In the genomic region with DNA sequence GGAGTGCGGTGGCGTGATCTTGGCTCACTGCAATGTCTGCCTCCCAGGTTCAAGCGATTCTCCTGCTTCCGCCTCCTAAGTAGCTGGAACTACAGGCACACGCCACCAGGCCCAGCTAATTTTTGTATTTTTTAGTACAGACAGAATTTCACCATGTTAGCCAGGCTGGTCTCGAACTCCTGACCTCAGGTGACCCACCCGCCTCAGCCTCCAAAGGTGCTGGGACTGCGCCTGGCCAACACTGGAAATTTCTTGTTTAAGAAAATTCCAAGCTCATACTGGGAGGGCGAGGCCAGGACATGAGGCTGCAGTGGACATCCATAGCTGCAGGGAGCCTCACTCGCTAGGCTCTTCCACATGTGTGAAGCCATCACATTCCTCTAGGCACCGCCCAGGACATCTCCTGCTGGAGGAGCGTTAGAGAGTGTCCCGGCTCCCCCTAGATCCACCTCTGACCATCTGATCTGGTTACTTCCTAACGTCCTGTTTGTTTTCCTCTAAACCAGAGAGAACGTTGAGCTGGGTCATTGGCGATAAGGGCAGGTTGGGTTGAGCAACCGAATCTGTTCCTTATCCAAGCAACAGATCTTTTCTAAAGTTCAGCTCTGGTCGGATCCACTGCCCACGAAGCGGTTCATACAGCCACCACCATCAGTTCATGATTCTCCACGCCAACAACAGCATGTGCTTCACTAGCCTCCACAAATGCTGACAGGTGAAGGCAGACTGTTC, we compare ENCODE assay signal across 1 cellular context.
TF ChIP-seq lines count a peak whose summit lies in the region.

No MANE protein-coding gene starts in this region.

TF ChIP-seq in K562, 482 proteins besides CTCF, POLR2A, EP300 and RAD21 (continued from another document and continues in another):
- TF ChIP-seq, protein P1, sequence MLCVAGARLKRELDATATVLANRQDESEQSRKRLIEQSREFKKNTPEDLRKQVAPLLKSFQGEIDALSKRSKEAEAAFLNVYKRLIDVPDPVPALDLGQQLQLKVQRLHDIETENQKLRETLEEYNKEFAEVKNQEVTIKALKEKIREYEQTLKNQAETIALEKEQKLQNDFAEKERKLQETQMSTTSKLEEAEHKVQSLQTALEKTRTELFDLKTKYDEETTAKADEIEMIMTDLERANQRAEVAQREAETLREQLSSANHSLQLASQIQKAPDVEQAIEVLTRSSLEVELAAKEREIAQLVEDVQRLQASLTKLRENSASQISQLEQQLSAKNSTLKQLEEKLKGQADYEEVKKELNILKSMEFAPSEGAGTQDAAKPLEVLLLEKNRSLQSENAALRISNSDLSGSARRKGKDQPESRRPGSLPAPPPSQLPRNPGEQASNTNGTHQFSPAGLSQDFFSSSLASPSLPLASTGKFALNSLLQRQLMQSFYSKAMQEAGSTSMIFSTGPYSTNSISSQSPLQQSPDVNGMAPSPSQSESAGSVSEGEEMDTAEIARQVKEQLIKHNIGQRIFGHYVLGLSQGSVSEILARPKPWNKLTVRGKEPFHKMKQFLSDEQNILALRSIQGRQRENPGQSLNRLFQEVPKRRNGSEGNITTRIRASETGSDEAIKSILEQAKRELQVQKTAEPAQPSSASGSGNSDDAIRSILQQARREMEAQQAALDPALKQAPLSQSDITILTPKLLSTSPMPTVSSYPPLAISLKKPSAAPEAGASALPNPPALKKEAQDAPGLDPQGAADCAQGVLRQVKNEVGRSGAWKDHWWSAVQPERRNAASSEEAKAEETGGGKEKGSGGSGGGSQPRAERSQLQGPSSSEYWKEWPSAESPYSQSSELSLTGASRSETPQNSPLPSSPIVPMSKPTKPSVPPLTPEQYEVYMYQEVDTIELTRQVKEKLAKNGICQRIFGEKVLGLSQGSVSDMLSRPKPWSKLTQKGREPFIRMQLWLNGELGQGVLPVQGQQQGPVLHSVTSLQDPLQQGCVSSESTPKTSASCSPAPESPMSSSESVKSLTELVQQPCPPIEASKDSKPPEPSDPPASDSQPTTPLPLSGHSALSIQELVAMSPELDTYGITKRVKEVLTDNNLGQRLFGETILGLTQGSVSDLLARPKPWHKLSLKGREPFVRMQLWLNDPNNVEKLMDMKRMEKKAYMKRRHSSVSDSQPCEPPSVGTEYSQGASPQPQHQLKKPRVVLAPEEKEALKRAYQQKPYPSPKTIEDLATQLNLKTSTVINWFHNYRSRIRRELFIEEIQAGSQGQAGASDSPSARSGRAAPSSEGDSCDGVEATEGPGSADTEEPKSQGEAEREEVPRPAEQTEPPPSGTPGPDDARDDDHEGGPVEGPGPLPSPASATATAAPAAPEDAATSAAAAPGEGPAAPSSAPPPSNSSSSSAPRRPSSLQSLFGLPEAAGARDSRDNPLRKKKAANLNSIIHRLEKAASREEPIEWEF (CRISPR knock-in tag; IDR thresholded peaks at IDR 0.05), result no peak
- peak; percentile 87 for TF ChIP-seq CBFA2T2 (conservative IDR thresholded peaks at IDR 0.05)
- no peak for TF ChIP-seq BCLAF1 (IDR thresholded peaks at IDR 0.05; ENCODE audit: borderline replicate concordance in 1 of 2, control insufficient read depth in 1 of 2, low read depth in 2 of 2, low read length in 1 of 2)
- peak; percentile 54; the same call in 1 of the 2 replicates for TF ChIP-seq MYNN (IDR thresholded peaks at IDR 0.05)
- no peak for TF ChIP-seq MYNN (CRISPR knock-in tag; IDR thresholded peaks at IDR 0.05)
- TF ChIP-seq CBX2 (IDR thresholded peaks at IDR 0.05; ENCODE audit: insufficient read depth, low read length, poor library complexity, severe bottlenecking), result no peak
- TF ChIP-seq ZNF232 (CRISPR knock-in tag; IDR thresholded peaks at IDR 0.05), result no peak
- no peak for TF ChIP-seq ZBTB17 (CRISPR knock-in tag; IDR thresholded peaks at IDR 0.05)
- no peak for TF ChIP-seq BMI1 (IDR thresholded peaks at IDR 0.05; ENCODE audit: low read length)
- peak; percentile 33; the same call in 1 of the 2 replicates for TF ChIP-seq HES1 (IDR thresholded peaks at IDR 0.05; ENCODE audit: low read depth)
- no peak; the same call in 1 of the 2 replicates for TF ChIP-seq ZNF263 (CRISPR knock-in tag; IDR thresholded peaks at IDR 0.05; ENCODE audit: borderline replicate concordance)
- no peak for TF ChIP-seq SAFB (IDR thresholded peaks at IDR 0.05; ENCODE audit: borderline replicate concordance, low read depth, low read length)
- TF ChIP-seq HDAC2 (IDR thresholded peaks at IDR 0.05), result peak; percentile 76; the same call in 1 of the 2 replicates
- no peak for TF ChIP-seq ZBTB1 (CRISPR knock-in tag; IDR thresholded peaks at IDR 0.05; ENCODE audit: borderline replicate concordance, low read depth)
- TF ChIP-seq BACH1 (tag; IDR thresholded peaks at IDR 0.05), result no peak
- TF ChIP-seq ETV6 (IDR thresholded peaks at IDR 0.05; ENCODE audit: borderline replicate concordance in 1 of 2, low read depth in 2 of 2, low read length in 1 of 2), result peak; percentile 70 to 94; a peak in 3 of 4 replicates
- no peak for TF ChIP-seq ETV6 (CRISPR knock-in tag; IDR thresholded peaks at IDR 0.05; ENCODE audit: borderline replicate concordance)
- no peak for TF ChIP-seq CHD7 (IDR thresholded peaks at IDR 0.05; ENCODE audit: low read depth, low read length)
- no peak for TF ChIP-seq STAT6 (CRISPR knock-in tag; IDR thresholded peaks at IDR 0.05)
- no peak for TF ChIP-seq KAT2B (IDR thresholded peaks at IDR 0.05; ENCODE audit: low read depth, low read length)
- no peak for TF ChIP-seq ZFP30 (CRISPR knock-in tag; IDR thresholded peaks at IDR 0.05; ENCODE audit: borderline replicate concordance)
- TF ChIP-seq ZNF77 (CRISPR knock-in tag; IDR thresholded peaks at IDR 0.05), result no peak
- TF ChIP-seq MTF1 (CRISPR knock-in tag; IDR thresholded peaks at IDR 0.05; ENCODE audit: borderline replicate concordance), result no peak
- TF ChIP-seq ZSCAN32 (CRISPR knock-in tag; IDR thresholded peaks at IDR 0.05), result no peak
- TF ChIP-seq, protein P2, sequence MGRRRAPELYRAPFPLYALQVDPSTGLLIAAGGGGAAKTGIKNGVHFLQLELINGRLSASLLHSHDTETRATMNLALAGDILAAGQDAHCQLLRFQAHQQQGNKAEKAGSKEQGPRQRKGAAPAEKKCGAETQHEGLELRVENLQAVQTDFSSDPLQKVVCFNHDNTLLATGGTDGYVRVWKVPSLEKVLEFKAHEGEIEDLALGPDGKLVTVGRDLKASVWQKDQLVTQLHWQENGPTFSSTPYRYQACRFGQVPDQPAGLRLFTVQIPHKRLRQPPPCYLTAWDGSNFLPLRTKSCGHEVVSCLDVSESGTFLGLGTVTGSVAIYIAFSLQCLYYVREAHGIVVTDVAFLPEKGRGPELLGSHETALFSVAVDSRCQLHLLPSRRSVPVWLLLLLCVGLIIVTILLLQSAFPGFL (CRISPR knock-in tag; IDR thresholded peaks at IDR 0.05), result no peak
- TF ChIP-seq, protein P3, sequence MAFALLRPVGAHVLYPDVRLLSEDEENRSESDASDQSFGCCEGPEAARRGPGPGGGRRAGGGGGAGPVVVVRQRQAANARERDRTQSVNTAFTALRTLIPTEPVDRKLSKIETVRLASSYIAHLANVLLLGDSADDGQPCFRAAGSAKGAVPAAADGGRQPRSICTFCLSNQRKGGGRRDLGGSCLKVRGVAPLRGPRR (CRISPR knock-in tag; IDR thresholded peaks at IDR 0.05), result no peak
